In genomic region chr5:115907177-115907576, GRCh38 we compare ENCODE assay signal across 17 cellular contexts. TPM values are rescaled to one million over a fixed set of nuclear protein-coding genes. Genes with fewer than 3 reads are reported as not detected.
DNase-seq lines count a peak whose midpoint lies in the region; ATAC-seq and TF ChIP-seq lines count a peak whose summit lies in the region.
"Had no signal": no experiment of that assay in that cellular context is flagged by ENCODE, and none has a peak within 500 bp of the region (broad histone marks: within the 10 kb centered on the region; RNA-seq: fewer than 3 reads in every experiment).

No MANE protein-coding gene starts in this region.

- no peak overlapping the region for H2AFZ ChIP-seq in OCI-LY7 (ENCODE audit: low read length)
- H2AFZ ChIP-seq: GM23248 had no signal

- no TSS peak for BruUV-seq in OCI-LY7 (replicated peaks; lab: Mats Ljungman, UMichigan)

- 0 out of 2 replicates have a peak, but pooled peaks cover 3% of the 10 kb centered on the region for H3K36me3 ChIP-seq in OCI-LY7 (ENCODE audit: insufficient read depth, low read length)

- no peaks in the 10 kb centered on the region for H4K20me1 ChIP-seq in OCI-LY7 (ENCODE audit: insufficient read depth, low read length)

- ATAC-seq in HG02798 (IDR thresholded peaks at IDR 0.05; ENCODE audit: poor library complexity, unreplicated experiment) = peak; percentile 51
- no peak for ATAC-seq in activated CD4-positive, CD25-positive, alpha-beta regulatory T cell treated with anti-CD3 and anti-CD28 coated beads, Interleukin-2, amount 50 U/mL, for 24 hours

- H3K4me2 ChIP-seq in OCI-LY7 (ENCODE audit: low read length) = peak overlapping the region; percentile 31

- H3K4me3 ChIP-seq in OCI-LY7 (ENCODE audit: low read depth, low read length, poor library complexity, severe bottlenecking) = peak overlapping the region; percentile 0
- H3K4me3 ChIP-seq: GM23248 had no signal

- no peaks in the 10 kb centered on the region for H3K9me3 ChIP-seq in OCI-LY7 (ENCODE audit: low read length)
- H3K9me3 ChIP-seq: Caco-2 had no signal

- POLR2A ChIA-PET in OCI-LY7 (lab: Charles Lee) = interaction anchor here (0.6 to 1.8 kb wide), 3 partner anchors 12 to 690 kb away, joined by 3 to 4 read pairs (median 3); no protein-coding TSS in a partner anchor

- peak overlapping the region; percentile 37 for H3K27ac ChIP-seq in OCI-LY7 (ENCODE audit: low read depth, low read length, poor library complexity, severe bottlenecking)
- H3K27ac ChIP-seq: GM23248 had no signal

- DNase-seq in NAMALWA (ENCODE audit: low spot score) = peak; percentile 18
- DNase-seq in OCI-LY7 (ENCODE audit: low spot score) = peak; percentile 25
- peak; percentile 5 for DNase-seq in inferior parietal cortex (ENCODE audit: extremely low spot score)
- no peak for DNase-seq in OCI-M1 (lab: John Stamatoyannopoulos, UW)
- no peak for DNase-seq in NCI-H1105 treated with DMSO at 0.1 percent for 48 hours (lab: John Stamatoyannopoulos, UW)
- DNase-seq in cortex of kidney (lab: John Stamatoyannopoulos, UW) = no peak
- DNase-seq: C1 segment of cervical spinal cord; Caco-2; CD4-positive, alpha-beta memory T cell; DMS79; GF-D8; GM23248; HCEC 1CT had no signal

- H3K9me2 ChIP-seq in OCI-LY7 (ENCODE audit: insufficient read depth, low read length) = no peaks in the 10 kb centered on the region

- peaks cover 15% of the 10 kb centered on the region for H3K4me1 ChIP-seq in OCI-LY7 (ENCODE audit: insufficient read depth, low read length, poor library complexity, severe bottlenecking)
- H3K4me1 ChIP-seq: Caco-2 had no signal

- intact Hi-C loops in OCI-LY7 (cut with micrococcal nuclease; ENCODE audit: unreplicated experiment) = no loop called here

- no peaks in the 10 kb centered on the region; the same call in 1 of the 2 replicates for H3K79me2 ChIP-seq in OCI-LY7 (ENCODE audit: insufficient read depth, low read depth, low read length)

- CTCF ChIA-PET in OCI-LY7 (lab: Charles Lee; ENCODE audit: unreplicated experiment) = no interaction called here

- TF ChIP-seq CTCF in OCI-LY7 (conservative IDR thresholded peaks at IDR 0.05; ENCODE audit: low read length) = no peak

RNA-seq across cellular contexts. Expression of gene LVRN, which starts 55.1 kb away (rescaled TPM):
- total RNA-seq in OCI-LY7 (2014; rRNA removed; shearing (Covaris generic)) = 0.36 TPM in 1 of 2 replicates, not detected in the other
- total RNA-seq in OCI-LY7 (2022) = not detected in 2 replicates
- total RNA-seq: A673; CD4-positive, alpha-beta memory T cell; G401 had no signal

Comparison
In these comparisons a context has a peak if more than half of its experiments do, and no peak if none do; other contexts are left out.
1. DNase-seq: peak in NAMALWA (single experiment), OCI-LY7 (single experiment) and inferior parietal cortex (single experiment); none in OCI-M1 (single experiment), NCI-H1105 treated with DMSO at 0.1 percent for 48 hours (single experiment) and cortex of kidney (single experiment).